ENCODE assay signal across 18 cellular contexts in the genomic region with DNA sequence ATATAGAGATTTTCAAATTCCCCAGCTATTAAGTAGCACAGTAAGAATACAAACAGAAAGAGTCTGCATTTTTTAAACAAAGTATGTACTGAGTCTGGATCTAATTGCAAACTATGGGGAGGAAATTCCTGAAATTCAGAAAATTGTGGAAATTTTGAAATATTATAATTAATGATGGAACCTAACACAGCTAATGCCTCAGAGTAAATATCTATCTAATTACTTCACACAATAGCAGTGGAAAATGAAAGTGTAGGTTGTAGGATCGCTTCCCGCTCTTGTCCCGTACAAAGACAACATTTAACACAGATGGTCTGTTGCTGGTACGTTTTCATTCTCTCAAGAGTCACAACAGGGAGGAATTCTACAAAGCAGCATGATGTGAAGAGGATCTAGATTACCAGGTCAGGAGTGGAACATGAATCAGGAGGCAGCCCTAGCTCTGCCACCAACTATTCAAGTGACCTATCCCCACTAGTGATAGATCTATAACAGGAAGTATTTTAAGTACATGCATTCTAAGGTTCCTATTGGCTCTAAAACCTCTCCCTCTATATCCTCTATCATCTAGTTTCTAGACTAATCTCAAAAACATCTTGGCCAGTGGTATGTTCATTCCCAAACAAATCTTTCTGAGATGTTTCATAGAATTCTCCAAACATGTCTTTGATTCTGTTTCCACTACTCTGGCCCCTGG. TPM values are rescaled to one million over a fixed set of nuclear protein-coding genes. Genes with fewer than 3 reads are reported as not detected.
DNase-seq lines count a peak whose midpoint lies in the region; ATAC-seq and TF ChIP-seq lines count a peak whose summit lies in the region.
"Had no signal": no experiment of that assay in that cellular context is flagged by ENCODE, and none has a peak within 500 bp of the region (broad histone marks: within the 10 kb centered on the region; RNA-seq: fewer than 3 reads in every experiment).

No MANE protein-coding gene starts in this region.

- no peaks in the 10 kb centered on the region for H3K9me3 Mint-ChIP-seq in naive thymus-derived CD8-positive, alpha-beta T cell
- H3K9me3 Mint-ChIP-seq: activated B cell treated with CpG ODN at 0.5 μM for 24 hours; memory B cell; stimulated activated naive CD8-positive, alpha-beta T cell treated with anti-CD3 and anti-CD28 coated beads, Interleukin-15, Interleukin-2, amounts not matched to agents 100 ng/mL and 50 ng/mL, for 24 hours had no signal

- CTCF ChIA-PET in IMR-90 (lab: Yijun Ruan, JAX) = interaction anchor here (0.6 kb wide), 1 partner anchor 37 kb away, joined by 3 read pairs; no protein-coding TSS in a partner anchor

- peak overlapping the region; percentile 52 for H2BK120ac ChIP-seq in IMR-90 (ENCODE audit: low read depth, low read length)

- H3K27ac ChIP-seq in IMR-90 (ENCODE audit: insufficient read depth, low read length) (peak overlapping the region; percentile 50; the same call in 1 of the 2 replicates), osteoblast (ENCODE audit: low read depth, low read length) (peak overlapping the region; percentile 17)
- H3K27ac ChIP-seq: BLaER1, neutrophil had no signal

- no CpG with 5 or more reads among the region's 4 CpGs for WGBS in IMR-90 (ENCODE audit: extremely low coverage in 2 of 2, insufficient read length in 1 of 2), 2 experiments

- H3K79me1 ChIP-seq in IMR-90 (ENCODE audit: low read depth in 1 of 2, low read length in 2 of 2) = no peaks in the 10 kb centered on the region

- no peak for TF ChIP-seq POLR2A in IMR-90 (IDR thresholded peaks at IDR 0.05; ENCODE audit: low read depth, low read length)

- peak overlapping the region; percentile 7; the same call in 1 of the 2 replicates for H3K23ac ChIP-seq in IMR-90 (ENCODE audit: low read depth, low read length)

- in situ Hi-C loops in IMR-90 (cut with MboI; ENCODE audit: low sequenced_read_pairs) = no loop called here

- TF ChIP-seq RAD21 in IMR-90 (IDR thresholded peaks at IDR 0.05; ENCODE audit: low read length) = no peak

- TF ChIP-seq CTCF in IMR-90 (conservative IDR thresholded peaks at IDR 0.05; ENCODE audit: low read depth, low read length) = no peak
- no peak for TF ChIP-seq CTCF in osteoblast (IDR thresholded peaks at IDR 0.05; ENCODE audit: extremely low read depth, low read depth, low read length)

- H3K9me3 ChIP-seq in IMR-90 (ENCODE audit: control insufficient read depth, insufficient read depth, low read length) = no peaks in the 10 kb centered on the region
- no peaks in the 10 kb centered on the region for H3K9me3 ChIP-seq in osteoblast (ENCODE audit: low read depth, low read length)
- H3K9me3 ChIP-seq: BLaER1, neutrophil had no signal

- no peaks in the 10 kb centered on the region for H3K36me3 Mint-ChIP-seq in naive thymus-derived CD8-positive, alpha-beta T cell
- H3K36me3 Mint-ChIP-seq: activated CD8-positive, alpha-beta memory T cell treated with anti-CD3 and anti-CD28 coated beads, Interleukin-2, amount 10 ng/mL, durations not matched to agents 7 days and 5 days; memory B cell had no signal

- H3K9ac ChIP-seq in IMR-90 (ENCODE audit: low read depth, low read length) = no peak overlapping the region
- H3K9ac ChIP-seq: BLaER1 had no signal

- H3K36me3 ChIP-seq in IMR-90 (ENCODE audit: control insufficient read depth, insufficient read depth, low read length) (no peaks in the 10 kb centered on the region), osteoblast (ENCODE audit: insufficient read depth, low read length) (no peaks in the 10 kb centered on the region)
- H3K36me3 ChIP-seq: BLaER1, neutrophil had no signal

- no peak overlapping the region for H3K4me3 ChIP-seq in IMR-90 (ENCODE audit: insufficient read depth, low read depth, low read length)
- H3K4me3 ChIP-seq in osteoblast (ENCODE audit: insufficient read depth, low read length) = no peak overlapping the region
- H3K4me3 ChIP-seq: BLaER1 had no signal

- no peak overlapping the region for H3K56ac ChIP-seq in IMR-90 (ENCODE audit: extremely low read depth, insufficient read depth, low read length)

- ATAC-seq in IMR-90 (ENCODE audit: low read depth) = peak; percentile 74
- ATAC-seq in naive thymus-derived CD8-positive, alpha-beta T cell = no peak
- ATAC-seq: activated CD8-positive, alpha-beta memory T cell treated with anti-CD3 and anti-CD28 coated beads, Interleukin-2, amount 10 ng/mL, durations not matched to agents 7 days and 5 days had no signal

- H4K20me1 ChIP-seq in IMR-90 (ENCODE audit: insufficient read depth, low read length) = no peaks in the 10 kb centered on the region
- H4K20me1 ChIP-seq in osteoblast (ENCODE audit: insufficient read depth, low read length) = no peaks in the 10 kb centered on the region
- H4K20me1 ChIP-seq: BLaER1 had no signal

- peaks cover 0 to 5% (median 0%) of the 10 kb centered on the region in 4 donors for H3K4me1 Mint-ChIP-seq in naive thymus-derived CD8-positive, alpha-beta T cell
- H3K4me1 Mint-ChIP-seq: activated B cell treated with CpG ODN at 0.5 μM for 24 hours, memory B cell had no signal

- BruUV-seq in IMR-90 (replicated peaks; lab: Mats Ljungman, UMichigan) = no TSS peak

- H4K5ac ChIP-seq in IMR-90 (ENCODE audit: low read depth, low read length) = peak overlapping the region; percentile 90

- no peaks in the 10 kb centered on the region for H3K79me2 ChIP-seq in osteoblast (ENCODE audit: insufficient read depth, low read length)

- DNase-seq in EH (ENCODE audit: low read depth) = peak; percentile 41
- peak; percentile 34 for DNase-seq in IMR-90
- DNase-seq in fibroblast of gingiva (ENCODE audit: low read depth) = peak; percentile 19
- no peak for DNase-seq in osteoblast (ENCODE audit: insufficient read length, low spot score, missing footprints)
- no peak for DNase-seq in naive thymus-derived CD8-positive, alpha-beta T cell
- no peak for DNase-seq in NCI-H774 (lab: John Stamatoyannopoulos, UW)
- no peak for DNase-seq in HK-2 (ENCODE audit: unreplicated experiment)
- DNase-seq: activated B cell treated with CpG ODN at 0.5 μM for 24 hours; activated CD8-positive, alpha-beta memory T cell treated with anti-CD3 and anti-CD28 coated beads, Interleukin-2, amount 10 ng/mL, durations not matched to agents 7 days and 5 days; activated T-cell treated with anti-CD3 and anti-CD28 coated beads, Interleukin-2, amount 50 U/mL, for 48 hours; GDM1; Kasumi-1; NCI-H1092; NCI-H187 treated with DMSO at 0.1 percent for 48 hours had no signal

- no peaks in the 10 kb centered on the region for H3K27me3 ChIP-seq in IMR-90 (ENCODE audit: control insufficient read depth, insufficient read depth, low read length)
- no peaks in the 10 kb centered on the region for H3K27me3 ChIP-seq in osteoblast (ENCODE audit: insufficient read depth, low read length)
- H3K27me3 ChIP-seq: BLaER1, neutrophil had no signal

- intact Hi-C loops in IMR-90 (cut with micrococcal nuclease) = no loop called here

- peak overlapping the region; percentile 58 for H3K4ac ChIP-seq in IMR-90 (ENCODE audit: low read depth, low read length)

- H3K4me3 Mint-ChIP-seq in naive thymus-derived CD8-positive, alpha-beta T cell = no peak overlapping the region
- H3K4me3 Mint-ChIP-seq: activated B cell treated with CpG ODN at 0.5 μM for 24 hours; activated CD8-positive, alpha-beta memory T cell treated with anti-CD3 and anti-CD28 coated beads, Interleukin-2, amount 10 ng/mL, durations not matched to agents 7 days and 5 days; memory B cell; stimulated activated naive CD8-positive, alpha-beta T cell treated with anti-CD3 and anti-CD28 coated beads, Interleukin-15, Interleukin-2, amounts not matched to agents 100 ng/mL and 50 ng/mL, for 24 hours had no signal

- dilution Hi-C loops in IMR-90 (cut with HindIII; ENCODE audit: low sequenced_read_pairs, unreplicated experiment) = no loop called here

- no peaks in the 10 kb centered on the region for H3K27me3 Mint-ChIP-seq in naive thymus-derived CD8-positive, alpha-beta T cell
- H3K27me3 Mint-ChIP-seq: stimulated activated naive CD8-positive, alpha-beta T cell treated with anti-CD3 and anti-CD28 coated beads, Interleukin-15, Interleukin-2, amounts not matched to agents 100 ng/mL and 50 ng/mL, for 24 hours had no signal

- POLR2A ChIA-PET in IMR-90 (lab: Charles Lee; ENCODE audit: unreplicated experiment) = no interaction called here
- POLR2A ChIA-PET in naive thymus-derived CD8-positive, alpha-beta T cell (lab: Charles Lee) = no interaction called here

- no peak overlapping the region for H2AK9ac ChIP-seq in IMR-90 (replicated peaks; ENCODE audit: low read depth, low read length, poor library complexity)

- H3K4me1 ChIP-seq in IMR-90 (ENCODE audit: control insufficient read depth, insufficient read depth, low read length) (peaks cover 8% of the 10 kb centered on the region), osteoblast (ENCODE audit: insufficient read depth, low read length) (peaks cover 2% of the 10 kb centered on the region)

- no peak overlapping the region for H3K27ac Mint-ChIP-seq in naive thymus-derived CD8-positive, alpha-beta T cell
- H3K27ac Mint-ChIP-seq: activated B cell treated with CpG ODN at 0.5 μM for 24 hours; activated CD8-positive, alpha-beta memory T cell treated with anti-CD3 and anti-CD28 coated beads, Interleukin-2, amount 10 ng/mL, durations not matched to agents 7 days and 5 days; memory B cell; stimulated activated naive CD8-positive, alpha-beta T cell treated with anti-CD3 and anti-CD28 coated beads, Interleukin-15, Interleukin-2, amounts not matched to agents 100 ng/mL and 50 ng/mL, for 24 hours had no signal

- H3K14ac ChIP-seq in IMR-90 (replicated peaks; ENCODE audit: low read depth, low read length) = peak overlapping the region; percentile 18

- peak overlapping the region in 1 of 2 experiments; percentile 75; a peak in 2 of 4 replicates for H4K8ac ChIP-seq in IMR-90 (ENCODE audit: low read depth in 2 of 2, low read length in 2 of 2)

- H3K4me2 ChIP-seq in IMR-90 (ENCODE audit: low read depth, low read length) (peak overlapping the region; percentile 51; the same call in 1 of the 2 replicates), osteoblast (ENCODE audit: insufficient read depth, low read length) (no peak overlapping the region)
- H3K4me2 ChIP-seq: BLaER1 had no signal

- H2AK5ac ChIP-seq in IMR-90 (ENCODE audit: low read depth, low read length) = peak overlapping the region; percentile 67; the same call in 1 of the 2 replicates

- peak overlapping the region; percentile 80 for H4K91ac ChIP-seq in IMR-90 (ENCODE audit: insufficient read depth, low read depth, low read length)

- H2AFZ ChIP-seq in IMR-90 (replicated peaks; ENCODE audit: low read length, poor library complexity) = peak overlapping the region; percentile 84
- H2AFZ ChIP-seq in osteoblast (ENCODE audit: low read length) = peak overlapping the region; percentile 53

- peak overlapping the region; percentile 86; the same call in 2 of the 3 replicates for H2BK15ac ChIP-seq in IMR-90 (ENCODE audit: low read depth, low read length)

- H3K9me1 ChIP-seq in IMR-90 (ENCODE audit: insufficient read depth, low read length) = peaks cover 6% of the 10 kb centered on the region; the same call in 1 of the 2 replicates

- H2BK5ac ChIP-seq in IMR-90 (ENCODE audit: low read depth, low read length, poor library complexity, severe bottlenecking) = peak overlapping the region; percentile 84

- H3K18ac ChIP-seq in IMR-90 (ENCODE audit: low read depth, low read length) = peak overlapping the region; percentile 94

- H2BK20ac ChIP-seq in IMR-90 (ENCODE audit: low read depth, low read length) = peak overlapping the region; percentile 12; the same call in 1 of the 2 replicates

RNA-seq across cellular contexts. Expression of a gene that starts 58.9 kb away (rescaled TPM):
- total RNA-seq in IMR-90 (2012; rRNA removed) = 15.8 and 20.3 TPM in 2 replicates
- polyA plus RNA-seq in IMR-90 (2012; rRNA removed) = 13.9 and 15.6 TPM in 2 replicates
- polyA plus RNA-seq in IMR-90 (2012; cell fraction: cytosol; rRNA removed) = 8.8 and 14.3 TPM in 2 replicates
- 8.5 and 26.6 TPM in 2 replicates for polyA plus RNA-seq in IMR-90 (2012; cell fraction: nucleus; rRNA removed; ENCODE audit: low replicate concordance)
- 89.8 and 94.6 TPM in 2 replicates for total RNA-seq in osteoblast
- total RNA-seq in naive thymus-derived CD8-positive, alpha-beta T cell = 1 to 10 TPM; 5.0 to 6.6 TPM
- polyA plus RNA-seq in naive thymus-derived CD8-positive, alpha-beta T cell = 1 to 10 TPM; 5.3 to 7.1 (median 6.0) TPM

Comparison
In these comparisons a context has a peak if more than half of its experiments do, and no peak if none do; other contexts are left out.
1. DNase-seq: peak in EH (single experiment), IMR-90 (single experiment) and fibroblast of gingiva (single experiment); none in osteoblast (single experiment), naive thymus-derived CD8-positive, alpha-beta T cell (0 of 10), NCI-H774 (single experiment) and HK-2 (single experiment).